In the genomic region with DNA sequence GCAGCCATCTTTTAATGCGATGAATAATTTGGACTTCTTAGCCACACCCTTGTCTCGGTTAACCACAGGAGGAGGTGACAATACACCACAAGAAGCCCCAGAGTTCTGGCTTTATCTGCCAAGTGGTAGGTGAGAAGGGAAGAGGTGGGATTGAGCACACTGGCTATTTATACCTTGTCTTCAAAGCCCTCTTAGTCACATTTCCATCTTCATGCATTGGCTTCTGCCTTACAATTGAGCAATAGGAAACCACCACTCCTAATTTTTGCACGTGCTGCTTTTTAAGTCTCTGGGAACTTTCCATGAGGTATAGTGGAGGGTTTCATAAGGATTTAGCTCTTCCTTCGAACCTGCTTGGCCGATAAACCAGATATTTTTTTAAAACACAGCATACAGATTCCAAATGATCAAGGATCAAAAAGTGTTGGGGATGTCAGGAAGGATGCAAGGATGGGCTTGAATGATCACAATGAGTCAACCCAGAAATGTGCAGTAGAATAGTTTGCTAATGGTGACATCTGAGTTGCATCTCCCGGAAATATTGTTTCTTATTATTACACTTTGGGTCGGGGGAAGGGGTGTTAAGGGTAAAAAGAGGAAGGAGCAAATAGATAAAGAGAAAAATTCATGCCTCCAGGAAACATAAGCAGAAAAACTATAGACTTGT, we compare ENCODE assay signal across 12 cellular contexts. TPM values are rescaled to one million over a fixed set of nuclear protein-coding genes. Genes with fewer than 3 reads are reported as not detected.
DNase-seq lines count a peak whose midpoint lies in the region; ATAC-seq and TF ChIP-seq lines count a peak whose summit lies in the region.
"Had no signal": no experiment of that assay in that cellular context is flagged by ENCODE, and none has a peak within 500 bp of the region (broad histone marks: within the 10 kb centered on the region; RNA-seq: fewer than 3 reads in every experiment).

No MANE protein-coding gene starts in this region.

- no peak overlapping the region for H4K5ac ChIP-seq in mesendoderm (ENCODE audit: low read length)

- no peaks in the 10 kb centered on the region for H3K9me3 Mint-ChIP-seq in activated CD4-positive, alpha-beta memory T cell treated with anti-CD3 and anti-CD28 coated beads for 36 hours

- no peak overlapping the region for H4K8ac ChIP-seq in mesendoderm (ENCODE audit: low read depth, low read length)

- H3K56ac ChIP-seq in mesendoderm (ENCODE audit: low read length) = no peak overlapping the region

- no peak overlapping the region for H3K9ac ChIP-seq in mesendoderm (ENCODE audit: low read length)

- no peak for DNase-seq in activated CD4-positive, CD25-positive, alpha-beta regulatory T cell (lab: John Stamatoyannopoulos, UW)
- DNase-seq in HL-60 (ENCODE audit: low read depth in 1 of 2, low spot score in 1 of 2) (peak; percentile 43 to 84), mesendoderm (peak; percentile 19), mucosa of descending colon (no peak)
- peak; percentile 26 for DNase-seq in activated CD4-positive, alpha-beta memory T cell treated with anti-CD3 and anti-CD28 coated beads for 36 hours
- no peak for DNase-seq in effector CD4-positive, alpha-beta T cell
- DNase-seq: NCI-H146, T-helper 17 cell had no signal

- H3K27ac Mint-ChIP-seq in activated CD4-positive, alpha-beta memory T cell treated with anti-CD3 and anti-CD28 coated beads for 36 hours = no peak overlapping the region
- H3K27ac Mint-ChIP-seq: brain, T-helper 17 cell had no signal

- TF ChIP-seq CTCF in HL-60 (IDR thresholded peaks at IDR 0.05; ENCODE audit: insufficient read depth, low read length) = no peak
- no peak for TF ChIP-seq CTCF in mucosa of descending colon (IDR thresholded peaks at IDR 0.05)

- POLR2A ChIA-PET in activated CD4-positive, alpha-beta memory T cell treated with anti-CD3 and anti-CD28 coated beads for 36 hours (lab: Charles Lee) = no interaction called here

- no peaks in the 10 kb centered on the region for H3K79me1 ChIP-seq in mesendoderm (ENCODE audit: low read length)

- no peak overlapping the region for H3K4me3 Mint-ChIP-seq in activated CD4-positive, alpha-beta memory T cell treated with anti-CD3 and anti-CD28 coated beads for 36 hours
- H3K4me3 Mint-ChIP-seq: brain had no signal

- intact Hi-C loops in activated CD4-positive, alpha-beta memory T cell treated with anti-CD3 and anti-CD28 coated beads for 36 hours (cut with micrococcal nuclease) = no loop called here
- intact Hi-C loops in mucosa of descending colon (cut with DNase I, micrococcal nuclease) = no loop called here

- H3K79me2 ChIP-seq in mesendoderm (ENCODE audit: control insufficient read depth, insufficient read depth, low read length) = no peaks in the 10 kb centered on the region

- H3K36me3 Mint-ChIP-seq in activated CD4-positive, alpha-beta memory T cell treated with anti-CD3 and anti-CD28 coated beads for 36 hours = no peaks in the 10 kb centered on the region
- H3K36me3 Mint-ChIP-seq: brain had no signal

- H2AK5ac ChIP-seq in mesendoderm (ENCODE audit: low read length) = no peak overlapping the region

- no peak overlapping the region for H3K23ac ChIP-seq in mesendoderm (ENCODE audit: low read length)

- H2BK120ac ChIP-seq in mesendoderm (ENCODE audit: low read depth, low read length) = no peak overlapping the region

- no peak overlapping the region for H3K4me3 ChIP-seq in HL-60 (replicated peaks; ENCODE audit: insufficient read depth, low read length)
- H3K4me3 ChIP-seq in mesendoderm (ENCODE audit: low read length) = no peak overlapping the region
- H3K4me3 ChIP-seq in mucosa of descending colon = no peak overlapping the region
- H3K4me3 ChIP-seq: A549 had no signal

- peak; percentile 44 to 62 for ATAC-seq in activated CD4-positive, CD25-positive, alpha-beta regulatory T cell treated with anti-CD3 and anti-CD28 coated beads, Interleukin-2, amount 50 U/mL, for 24 hours
- no peak for ATAC-seq in mucosa of descending colon
- ATAC-seq in HG02870 (IDR thresholded peaks at IDR 0.05; ENCODE audit: unreplicated experiment) = no peak
- ATAC-seq: A549, T-helper 17 cell had no signal

- no peak overlapping the region for H2BK15ac ChIP-seq in mesendoderm (replicated peaks; ENCODE audit: low read depth)

- CTCF ChIA-PET in activated CD4-positive, alpha-beta memory T cell treated with anti-CD3 and anti-CD28 coated beads for 36 hours (lab: Charles Lee) = no interaction called here

- H3K4me1 Mint-ChIP-seq in activated CD4-positive, alpha-beta memory T cell treated with anti-CD3 and anti-CD28 coated beads for 36 hours (ENCODE audit: low read depth) = peaks cover 9% of the 10 kb centered on the region

- no peaks in the 10 kb centered on the region for H3K9me3 ChIP-seq in mucosa of descending colon
- H3K9me3 ChIP-seq: A549 had no signal

- H3K4me1 ChIP-seq in mesendoderm (ENCODE audit: control insufficient read depth, low read depth, low read length) (no peaks in the 10 kb centered on the region), mucosa of descending colon (ENCODE audit: low read depth) (no peaks in the 10 kb centered on the region)
- H3K4me1 ChIP-seq: A549 had no signal

- no CpG with 5 or more reads among the region's 7 CpGs for WGBS in mesendoderm (ENCODE audit: extremely low coverage, insufficient coverage, low lambda C conversion rate)

- no peaks in the 10 kb centered on the region for H3K36me3 ChIP-seq in mesendoderm (ENCODE audit: control insufficient read depth, insufficient read depth, low read length)
- no peaks in the 10 kb centered on the region for H3K36me3 ChIP-seq in mucosa of descending colon (ENCODE audit: low read depth)

- H3K27me3 Mint-ChIP-seq in activated CD4-positive, alpha-beta memory T cell treated with anti-CD3 and anti-CD28 coated beads for 36 hours = peaks cover 12% of the 10 kb centered on the region

- H2BK5ac ChIP-seq in mesendoderm (ENCODE audit: low read length) = no peak overlapping the region

- H3K27ac ChIP-seq in HL-60 (replicated peaks) = peak overlapping the region; percentile 32
- H3K27ac ChIP-seq in mesendoderm (ENCODE audit: low read depth, low read length) = no peak overlapping the region
- H3K27ac ChIP-seq: A549 had no signal

- H3K4ac ChIP-seq in mesendoderm (ENCODE audit: low read depth, low read length) = no peak overlapping the region

- H3K4me2 ChIP-seq in mesendoderm (ENCODE audit: low read length) = no peak overlapping the region
- H3K4me2 ChIP-seq: A549 had no signal

- H3K18ac ChIP-seq in mesendoderm (ENCODE audit: low read length) = no peak overlapping the region

- no peaks in the 10 kb centered on the region for H3K27me3 ChIP-seq in HL-60 (ENCODE audit: insufficient read depth, poor library complexity, severe bottlenecking)
- no peaks in the 10 kb centered on the region for H3K27me3 ChIP-seq in mesendoderm (ENCODE audit: insufficient read depth, low read length, poor library complexity)

RNA-seq across cellular contexts. Expression of a gene that starts 25.5 kb away (rescaled TPM):
- under 1 TPM in 1 of 2 experiments, not detected in 1; 0.36 TPM for total RNA-seq in activated CD4-positive, alpha-beta memory T cell treated with anti-CD3 and anti-CD28 coated beads for 36 hours
- polyA plus RNA-seq in mesendoderm (2013, experiment 1 of 2) = 0.35 TPM
- polyA plus RNA-seq in mesendoderm (2013, experiment 2 of 2) = 0.14 TPM
- under 1 TPM in 1 of 3 donors, not detected in 2; 0.70 TPM for total RNA-seq in mucosa of descending colon

Comparison
In these comparisons a context has a peak if more than half of its experiments do, and no peak if none do; other contexts are left out.
1. ATAC-seq: peak in activated CD4-positive, CD25-positive, alpha-beta regulatory T cell treated with anti-CD3 and anti-CD28 coated beads, Interleukin-2, amount 50 U/mL, for 24 hours (2 of 2); none in mucosa of descending colon (single experiment) and HG02870 (single experiment).
2. DNase-seq: peak in HL-60 (2 of 2), activated CD4-positive, alpha-beta memory T cell treated with anti-CD3 and anti-CD28 coated beads for 36 hours (single experiment) and mesendoderm (single experiment); none in activated CD4-positive, CD25-positive, alpha-beta regulatory T cell (0 of 4), mucosa of descending colon (0 of 3) and effector CD4-positive, alpha-beta T cell (single experiment).